Comparison of ENCODE assay signal across 14 cellular contexts in genomic region chr11:45259607-45260006, GRCh38. TPM values are rescaled to one million over a fixed set of nuclear protein-coding genes. Genes with fewer than 3 reads are reported as not detected.
DNase-seq lines count a peak whose midpoint lies in the region; ATAC-seq and TF ChIP-seq lines count a peak whose summit lies in the region.
"Had no signal": no experiment of that assay in that cellular context is flagged by ENCODE, and none has a peak within 500 bp of the region (broad histone marks: within the 10 kb centered on the region; RNA-seq: fewer than 3 reads in every experiment).

No MANE protein-coding gene starts in this region.

- no peak for TF ChIP-seq EP300 in stomach (IDR thresholded peaks at IDR 0.05)
- TF ChIP-seq EP300 in tibial nerve (IDR thresholded peaks at IDR 0.05), result no peak

- H3K4me1 ChIP-seq in HCT116 (ENCODE audit: control insufficient read depth in 1 of 2, insufficient read depth in 2 of 2, low read length in 2 of 2), result peaks cover 16 to 45% of the 10 kb centered on the region in 2 experiments
- peaks cover 18% of the 10 kb centered on the region for H3K4me1 ChIP-seq in SJSA1 (replicated peaks)
- no peaks in the 10 kb centered on the region for H3K4me1 ChIP-seq in foreskin keratinocyte
- H3K4me1 ChIP-seq in stomach, result peaks cover 0 to 5% (median 0%) of the 10 kb centered on the region in 4 donors
- H3K4me1 ChIP-seq in tibial nerve, result no peaks in the 10 kb centered on the region

- peak overlapping the region; percentile 69 for H3K4me2 ChIP-seq in HCT116 (ENCODE audit: low read length)

- peak overlapping the region; percentile 2 for H2AFZ ChIP-seq in HCT116 (ENCODE audit: low read depth, low read length, poor library complexity, severe bottlenecking)

- H3K36me3 ChIP-seq in HCT116 (ENCODE audit: control insufficient read depth in 1 of 2, insufficient read depth in 2 of 2, low read length in 2 of 2), result no peaks in the 10 kb centered on the region
- no peaks in the 10 kb centered on the region for H3K36me3 ChIP-seq in SJSA1
- no peaks in the 10 kb centered on the region for H3K36me3 ChIP-seq in stomach
- H3K36me3 ChIP-seq in tibial nerve, result no peaks in the 10 kb centered on the region
- H3K36me3 ChIP-seq: thoracic aorta had no signal

- no peaks in the 10 kb centered on the region for H3K79me2 ChIP-seq in HCT116 (ENCODE audit: insufficient read depth, low read length)

- no peaks in the 10 kb centered on the region for H3K9me2 ChIP-seq in HCT116 (ENCODE audit: insufficient read depth)

- 52 to 86% (median 73%) methylated on average over 3 of the region's 3 CpGs for WGBS in stomach, 5 donors
- WGBS in tibial nerve, 2 donors, result 79 to 87% methylated on average over 3 of the region's 3 CpGs

- no peaks in the 10 kb centered on the region for H4K20me1 ChIP-seq in HCT116 (ENCODE audit: insufficient read depth)

- H3K4me3 ChIP-seq in HCT116 (replicated peaks in 1 of 2; ENCODE audit: low read depth in 1 of 2, low read length in 2 of 2) (peak overlapping the region in 1 of 2 experiments; percentile 24; a peak in 2 of 4 replicates), SJSA1 (no peak overlapping the region), stomach (no peak overlapping the region), tibial nerve (no peak overlapping the region)
- H3K4me3 ChIP-seq: dorsolateral prefrontal cortex, thoracic aorta had no signal

- H3K27ac ChIP-seq in HCT116 (ENCODE audit: low read depth, low read length) (no peak overlapping the region), SJSA1 (no peak overlapping the region), foreskin keratinocyte (no peak overlapping the region), stomach (peak overlapping the region in 1 of 5 donors; percentile 52), tibial nerve (no peak overlapping the region)
- H3K27ac ChIP-seq: thoracic aorta had no signal

- peak; percentile 96 for ATAC-seq in HCT116
- ATAC-seq in foreskin keratinocyte, result peak; percentile 43
- ATAC-seq in GM19324 (IDR thresholded peaks at IDR 0.05; ENCODE audit: low FRiP score, unreplicated experiment), result no peak
- ATAC-seq: left ventricle myocardium superior, WTC11 had no signal

- H3K9me3 ChIP-seq in HCT116 (ENCODE audit: control insufficient read depth in 1 of 2, insufficient read depth in 1 of 2, low read depth in 1 of 2, low read length in 2 of 2) (no peaks in the 10 kb centered on the region), SJSA1 (replicated peaks) (no peaks in the 10 kb centered on the region), stomach (no peaks in the 10 kb centered on the region), tibial nerve (peaks cover 0 to 6% (median 0%) of the 10 kb centered on the region in 4 donors)
- H3K9me3 ChIP-seq: thoracic aorta had no signal

- no TSS peak for BruUV-seq in HCT116 (replicated peaks; lab: Mats Ljungman, UMichigan)

- no peak overlapping the region for H3K9ac ChIP-seq in HCT116 (ENCODE audit: low read length)

- H3K27me3 ChIP-seq in HCT116 (ENCODE audit: insufficient read depth, low read length), result no peaks in the 10 kb centered on the region
- H3K27me3 ChIP-seq in SJSA1 (replicated peaks), result no peaks in the 10 kb centered on the region
- peaks cover 3% of the 10 kb centered on the region for H3K27me3 ChIP-seq in foreskin keratinocyte
- H3K27me3 ChIP-seq in stomach, result peaks cover 0 to 40% (median 0%) of the 10 kb centered on the region in 3 donors
- H3K27me3 ChIP-seq in tibial nerve, result peaks cover 0 to 11% of the 10 kb centered on the region in 2 donors

- POLR2A ChIA-PET in HCT116 (lab: Charles Lee), result no interaction called here

- TF ChIP-seq POLR2A in HCT116 (IDR thresholded peaks at IDR 0.05; ENCODE audit: borderline replicate concordance, extremely low read depth, insufficient read depth, insufficient read length), result no peak
- TF ChIP-seq POLR2A in stomach (IDR thresholded peaks at IDR 0.05), result no peak
- TF ChIP-seq POLR2A in tibial nerve (IDR thresholded peaks at IDR 0.05), result no peak

- CTCF ChIA-PET in HCT116 (lab: Charles Lee), result no interaction called here

- RAD21 ChIA-PET in HCT116 (lab: Charles Lee; ENCODE audit: low non-redundant PET in 1 of 2, low total read pairs in 2 of 2, uncharacterized antibody in 2 of 2, unreplicated experiment in 2 of 2), result no interaction called here

- no peak for TF ChIP-seq CTCF in HCT116 (IDR thresholded peaks at IDR 0.05 in 2 of 3, conservative IDR thresholded peaks at IDR 0.05 in 1 of 3; ENCODE audit: borderline replicate concordance in 1 of 3, insufficient read depth in 1 of 3, low read depth in 2 of 3, low read length in 2 of 3)
- no peak for TF ChIP-seq CTCF in foreskin keratinocyte (conservative IDR thresholded peaks at IDR 0.05)
- TF ChIP-seq CTCF in stomach (IDR thresholded peaks at IDR 0.05), result no peak
- TF ChIP-seq CTCF in tibial nerve (IDR thresholded peaks at IDR 0.05), result no peak

- no peak for TF ChIP-seq RAD21 in HCT116 (IDR thresholded peaks at IDR 0.05; ENCODE audit: low read depth)

- intact Hi-C loops in HCT116 (cut with micrococcal nuclease) (loop anchor here (10.0 kb wide), 1 partner anchor 75 kb away; no protein-coding TSS in a partner anchor), stomach (cut with DNase I; ENCODE audit: low total_unique reads) (no loop called here)

- DNase-seq in HCT116 (ENCODE audit: low read depth, low spot score) (peak; percentile 61), SJSA1 (ENCODE audit: low read depth in 1 of 2, low spot score in 2 of 2) (peak; percentile 44 to 73), foreskin keratinocyte (no peak), stomach (peak; percentile 80), tibial nerve (ENCODE audit: low spot score in 2 of 2) (no peak), inferior parietal cortex (ENCODE audit: extremely low spot score) (no peak)
- DNase-seq: Caco-2, left ventricle myocardium superior, NCI-H1092, NCI-H510A treated with DMSO at 0.1 percent for 48 hours had no signal

TF ChIP-seq in HCT116, 20 proteins besides CTCF, POLR2A, EP300 and RAD21 (continues in another document):
- no peak for TF ChIP-seq ZNF274 (IDR thresholded peaks at IDR 0.05; ENCODE audit: low read depth, low read length)
- no peak for TF ChIP-seq CBX3 (IDR thresholded peaks at IDR 0.05; ENCODE audit: low read depth)
- peak; percentile 78 for TF ChIP-seq JUND (IDR thresholded peaks at IDR 0.05)
- TF ChIP-seq ZBTB33 (IDR thresholded peaks at IDR 0.05; ENCODE audit: extremely low read depth, insufficient replicate concordance, low read length), result no peak
- TF ChIP-seq REST (IDR thresholded peaks at IDR 0.05; ENCODE audit: low read depth), result no peak
- no peak for TF ChIP-seq EZH2phosphoT487 (IDR thresholded peaks at IDR 0.05; ENCODE audit: borderline replicate concordance)
- no peak; the same call in 1 of the 2 replicates for TF ChIP-seq SRF (IDR thresholded peaks at IDR 0.05; ENCODE audit: low read depth)
- no peak for TF ChIP-seq EGR1 (IDR thresholded peaks at IDR 0.05; ENCODE audit: low read depth)
- peak; percentile 87 for TF ChIP-seq TCF7L2 (IDR thresholded peaks at IDR 0.05; ENCODE audit: borderline replicate concordance, extremely low read depth, insufficient read depth, insufficient read length)
- peak; percentile 10 for TF ChIP-seq YY1 (IDR thresholded peaks at IDR 0.05; ENCODE audit: extremely low read depth, insufficient replicate concordance, low read depth, low read length)
- TF ChIP-seq CEBPB (IDR thresholded peaks at IDR 0.05; ENCODE audit: low read depth), result no peak
- TF ChIP-seq POLR2AphosphoS5 (IDR thresholded peaks at IDR 0.05; ENCODE audit: low read depth, low read length), result no peak
- peak; percentile 71 for TF ChIP-seq SP1 (IDR thresholded peaks at IDR 0.05; ENCODE audit: low read depth)

RNA-seq across cellular contexts. Expression of gene SYT13, which starts 26.5 kb away (rescaled TPM):
- total RNA-seq in HCT116 (2021; ENCODE audit: unreplicated experiment) (1.4 TPM), foreskin keratinocyte (not detected in 2 replicates), stomach (10 to 100 TPM in 2 of 5 donors, 1 to 10 TPM in 2, not detected in 1; 1.3 to 33.3 (median 11.0) TPM), tibial nerve (under 1 TPM in 2 of 4 donors, not detected in 2; 0.21 to 0.44 TPM)
- polyA plus RNA-seq in HCT116 (2012), result 1.2 and 1.4 TPM in 2 replicates
- total RNA-seq in SJSA1 (2014; rRNA removed; shearing (Covaris generic)), result not detected in 2 replicates
- polyA plus RNA-seq in foreskin keratinocyte (not detected in 2 replicates), stomach (1 to 10 TPM; 1.7 to 2.2 (median 2.1) TPM)
- total RNA-seq: thoracic aorta had no signal

Comparison
In these comparisons a context has a peak if more than half of its experiments do, and no peak if none do; other contexts are left out.
1. DNase-seq: peak in HCT116 (single experiment), SJSA1 (2 of 2) and stomach (single experiment); none in foreskin keratinocyte (0 of 2), tibial nerve (0 of 2) and inferior parietal cortex (single experiment).